16 cellular contexts compared by ENCODE assay signal in genomic region chr6:157083343-157083742, GRCh38.
DNase-seq lines count a peak whose midpoint lies in the region; ATAC-seq and TF ChIP-seq lines count a peak whose summit lies in the region.
"Had no signal": no experiment of that assay in that cellular context is flagged by ENCODE, and none has a peak within 500 bp of the region (broad histone marks: within the 10 kb centered on the region; RNA-seq: fewer than 3 reads in every experiment).

No MANE protein-coding gene starts in this region.

- H4K20me1 ChIP-seq in H9 (ENCODE audit: control insufficient read depth, insufficient read depth, insufficient read length), result no peaks in the 10 kb centered on the region

- DNase-seq in H9 (no peak), activated B cell treated with CpG ODN at 0.5 μM for 24 hours (no peak), neuronal stem cell (ENCODE audit: low spot score) (no peak), prostate gland (ENCODE audit: low spot score) (no peak), MG63 (no peak), anterior cingulate cortex (lab: John Stamatoyannopoulos, UW) (no peak)
- DNase-seq: Caco-2; CD4-positive, CD25-positive, alpha-beta regulatory T cell; CD8-positive, alpha-beta T cell; DMS153; DND-41; GM23248; H7 had no signal

- H3K36me3 Mint-ChIP-seq in H9 (ENCODE audit: insufficient read depth in 1 of 3, low read depth in 3 of 3) (peaks cover 4 to 15% (median 15%) of the 10 kb centered on the region in 3 experiments; a peak in 6 of 7 replicates), activated B cell treated with CpG ODN at 0.5 μM for 24 hours (ENCODE audit: low read depth) (peaks cover 42% of the 10 kb centered on the region)

- H3K27me3 ChIP-seq in H9 (ENCODE audit: insufficient read depth, low read length) (no peaks in the 10 kb centered on the region), neuronal stem cell (ENCODE audit: control insufficient read depth in 3 of 3, insufficient read depth in 3 of 3, low read depth in 1 of 3, low read length in 3 of 3) (no peaks in the 10 kb centered on the region), prostate gland (replicated peaks; ENCODE audit: insufficient read depth) (no peaks in the 10 kb centered on the region), MG63 (no peaks in the 10 kb centered on the region)
- H3K27me3 ChIP-seq: BLaER1 had no signal

- H3K27ac ChIP-seq in H9 (ENCODE audit: insufficient read length, low read depth, low read length), result no peak overlapping the region
- H3K27ac ChIP-seq in neuronal stem cell (replicated peaks; ENCODE audit: low read length), result no peak overlapping the region
- no peak overlapping the region for H3K27ac ChIP-seq in prostate gland
- H3K27ac ChIP-seq: BLaER1, C4-2B, GM23248 had no signal

- no peak overlapping the region for H2BK12ac ChIP-seq in H9 (ENCODE audit: insufficient read length, low read depth, low read length)
- H2BK12ac ChIP-seq in neuronal stem cell (ENCODE audit: low read length), result no peak overlapping the region

- H3K23ac ChIP-seq in H9 (ENCODE audit: insufficient read length, low read depth, low read length) (no peak overlapping the region), neuronal stem cell (ENCODE audit: low read depth, low read length, poor library complexity) (no peak overlapping the region)

- H2BK15ac ChIP-seq in H9 (ENCODE audit: low read depth, low read length) (no peak overlapping the region), neuronal stem cell (ENCODE audit: low read length) (no peak overlapping the region)

- no peak overlapping the region for H2BK20ac ChIP-seq in H9 (ENCODE audit: low read depth, low read length, poor library complexity, severe bottlenecking)

- ATAC-seq in activated B cell treated with CpG ODN at 0.5 μM for 24 hours (ENCODE audit: low read depth), result no peak
- ATAC-seq: CD8-positive, alpha-beta T cell; HCT116 had no signal

- no peak overlapping the region for H3K56ac ChIP-seq in H9 (ENCODE audit: insufficient read length, low read depth, low read length)

- H3K18ac ChIP-seq in H9 (ENCODE audit: insufficient read length, low read depth, low read length) (no peak overlapping the region), neuronal stem cell (ENCODE audit: low read length) (peak overlapping the region; percentile 15)

- H3K14ac ChIP-seq in H9 (ENCODE audit: insufficient read depth, low read length), result no peak overlapping the region
- H3K14ac ChIP-seq in neuronal stem cell (ENCODE audit: low read length), result no peak overlapping the region

- H3K4me1 Mint-ChIP-seq in H9 (peaks cover 20 to 42% of the 10 kb centered on the region in 2 experiments), activated B cell treated with CpG ODN at 0.5 μM for 24 hours (peaks cover 52% of the 10 kb centered on the region)

- H3K4me3 ChIP-seq in neuronal stem cell (ENCODE audit: low read length in 2 of 2) (no peak overlapping the region), prostate gland (no peak overlapping the region), MG63 (no peak overlapping the region)
- H3K4me3 ChIP-seq: BLaER1, GM23248 had no signal

- H3K27me3 Mint-ChIP-seq in H9 (ENCODE audit: low read depth) (no peaks in the 10 kb centered on the region), activated B cell treated with CpG ODN at 0.5 μM for 24 hours (no peaks in the 10 kb centered on the region)
- H3K27me3 Mint-ChIP-seq: CD4-positive, CD25-positive, alpha-beta regulatory T cell had no signal

- H2BK5ac ChIP-seq in H9 (ENCODE audit: insufficient read length, low read length) (no peak overlapping the region), neuronal stem cell (ENCODE audit: low read length) (no peak overlapping the region)

- H3K4me1 ChIP-seq in H9 (ENCODE audit: insufficient read depth, low read length) (peaks cover 2% of the 10 kb centered on the region; the same call in 1 of the 2 replicates), neuronal stem cell (ENCODE audit: control insufficient read depth in 2 of 2, insufficient read depth in 1 of 2, low read depth in 1 of 2, low read length in 2 of 2) (peaks cover 1 to 9% of the 10 kb centered on the region in 2 donors), prostate gland (replicated peaks) (no peaks in the 10 kb centered on the region)
- H3K4me1 ChIP-seq: Caco-2 had no signal

- no CpG with 5 or more reads among the region's 7 CpGs for WGBS in H9 (ENCODE audit: extremely low coverage, insufficient read length, low lambda C conversion rate)
- no CpG with 5 or more reads among the region's 7 CpGs for WGBS in neuronal stem cell (ENCODE audit: extremely low coverage in 2 of 2, insufficient read length in 2 of 2, insufficient replicate concordance in 1 of 2), 2 donors
- 74% methylated on average over 7 of the region's 7 CpGs for WGBS in prostate gland

- intact Hi-C loops in activated B cell treated with CpG ODN at 0.5 μM for 24 hours (cut with micrococcal nuclease) (no loop called here), prostate gland (cut with DNase I) (no loop called here)

- H3K79me1 ChIP-seq in H9 (ENCODE audit: insufficient read depth, low read depth, low read length, poor library complexity, severe bottlenecking) (peaks cover 3% of the 10 kb centered on the region), neuronal stem cell (ENCODE audit: low read depth, low read length) (no peaks in the 10 kb centered on the region)

- H3K27ac Mint-ChIP-seq in H9, result peak overlapping the region in 2 of 3 experiments; percentile 40 to 89; a peak in 2 of 7 replicates
- H3K27ac Mint-ChIP-seq in activated B cell treated with CpG ODN at 0.5 μM for 24 hours, result peak overlapping the region; percentile 15
- H3K27ac Mint-ChIP-seq: CD8-positive, alpha-beta T cell had no signal

- no peak overlapping the region for H4K5ac ChIP-seq in H9 (ENCODE audit: insufficient read length, low read depth, low read length)

- no peak overlapping the region for H3K4me2 ChIP-seq in H9 (ENCODE audit: insufficient read depth, insufficient read length, low read length)
- H3K4me2 ChIP-seq in neuronal stem cell (ENCODE audit: insufficient read depth, low read length, poor library complexity, severe bottlenecking), result no peak overlapping the region
- H3K4me2 ChIP-seq: BLaER1 had no signal

- H3K4ac ChIP-seq in H9 (ENCODE audit: low read depth, low read length), result no peak overlapping the region
- H3K4ac ChIP-seq in neuronal stem cell (ENCODE audit: low read length), result no peak overlapping the region

- H2AK5ac ChIP-seq in H9 (ENCODE audit: insufficient read length, low read length) (no peak overlapping the region), neuronal stem cell (ENCODE audit: low read depth, low read length) (no peak overlapping the region)

- H4K8ac ChIP-seq in H9 (replicated peaks; ENCODE audit: insufficient read length, low read depth, low read length) (no peak overlapping the region), neuronal stem cell (ENCODE audit: low read depth, low read length) (no peak overlapping the region)

- no peaks in the 10 kb centered on the region for H3K23me2 ChIP-seq in H9 (ENCODE audit: insufficient read length, low read depth, low read length, poor library complexity, severe bottlenecking)

- TF ChIP-seq CTCF in H9 (conservative IDR thresholded peaks at IDR 0.05), result no peak
- TF ChIP-seq CTCF in activated B cell treated with CpG ODN at 0.5 μM for 24 hours (IDR thresholded peaks at IDR 0.05), result no peak
- no peak for TF ChIP-seq CTCF in prostate gland (IDR thresholded peaks at IDR 0.05)

- H3K9ac ChIP-seq in H9 (ENCODE audit: extremely low read depth, insufficient read length, low read length) (no peak overlapping the region), neuronal stem cell (ENCODE audit: low read depth, low read length, poor library complexity) (no peak overlapping the region)
- H3K9ac ChIP-seq: BLaER1, GM23248 had no signal

- no peak overlapping the region for H2AFZ ChIP-seq in H9 (ENCODE audit: low read length)
- H2AFZ ChIP-seq in neuronal stem cell (ENCODE audit: low read length), result no peak overlapping the region
- H2AFZ ChIP-seq: GM23248 had no signal

- H3K4me3 Mint-ChIP-seq in H9, result no peak overlapping the region
- no peak overlapping the region for H3K4me3 Mint-ChIP-seq in activated B cell treated with CpG ODN at 0.5 μM for 24 hours
- H3K4me3 Mint-ChIP-seq: CD4-positive, CD25-positive, alpha-beta regulatory T cell; CD8-positive, alpha-beta T cell had no signal

- H4K91ac ChIP-seq in H9 (ENCODE audit: insufficient read length, low read depth, low read length) (no peak overlapping the region), neuronal stem cell (ENCODE audit: low read depth, low read length, poor library complexity) (no peak overlapping the region)

- H3K9me3 ChIP-seq in H9 (ENCODE audit: control insufficient read depth, low read depth, low read length) (no peaks in the 10 kb centered on the region), neuronal stem cell (replicated peaks in 1 of 2; ENCODE audit: control insufficient read depth in 2 of 2, insufficient read depth in 1 of 2, low read depth in 1 of 2, low read length in 2 of 2) (no peaks in the 10 kb centered on the region), prostate gland (no peaks in the 10 kb centered on the region), MG63 (no peaks in the 10 kb centered on the region)
- H3K9me3 ChIP-seq: BLaER1, Caco-2 had no signal

- H2BK120ac ChIP-seq in H9 (ENCODE audit: low read depth, low read length, poor library complexity, severe bottlenecking) (no peak overlapping the region), neuronal stem cell (ENCODE audit: low read depth, low read length) (no peak overlapping the region)

- no peaks in the 10 kb centered on the region for H3K79me2 ChIP-seq in H9 (ENCODE audit: insufficient read depth, low read length)

- no peaks in the 10 kb centered on the region for H3K9me3 Mint-ChIP-seq in H9
- H3K9me3 Mint-ChIP-seq in activated B cell treated with CpG ODN at 0.5 μM for 24 hours, result no peaks in the 10 kb centered on the region
- H3K9me3 Mint-ChIP-seq: CD4-positive, CD25-positive, alpha-beta regulatory T cell; CD8-positive, alpha-beta T cell had no signal

- H3T11ph ChIP-seq in H9 (ENCODE audit: low read length), result no peak overlapping the region

- H3K36me3 ChIP-seq in neuronal stem cell (replicated peaks in 1 of 2; ENCODE audit: control insufficient read depth in 2 of 2, insufficient read depth in 2 of 2, low read length in 2 of 2), result peaks cover 1 to 30% of the 10 kb centered on the region in 2 donors
- H3K36me3 ChIP-seq in prostate gland, result no peaks in the 10 kb centered on the region
- H3K36me3 ChIP-seq in MG63, result peaks cover 8% of the 10 kb centered on the region

- POLR2A ChIA-PET in activated B cell treated with CpG ODN at 0.5 μM for 24 hours (lab: Charles Lee), result interaction anchor here (0.7 kb wide), 1 partner anchor 41 kb away, joined by 8 read pairs; no protein-coding TSS in a partner anchor

- no peak for TF ChIP-seq POLR2A in prostate gland (IDR thresholded peaks at IDR 0.05)

- CTCF ChIA-PET in activated B cell treated with CpG ODN at 0.5 μM for 24 hours (lab: Charles Lee), result no interaction called here
